Comparison of ENCODE assay signal across 9 cellular contexts in genomic region chr6:36642913-36643817, GRCh38. TPM values are rescaled to one million over a fixed set of nuclear protein-coding genes. Genes with fewer than 3 reads are reported as not detected.
DNase-seq lines count a peak whose midpoint lies in the region; ATAC-seq lines count a peak whose summit lies in the region.
"Had no signal": no experiment of that assay in that cellular context is flagged by ENCODE, and none has a peak within 500 bp of the region (broad histone marks: within the 10 kb centered on the region; RNA-seq: fewer than 3 reads in every experiment).

No MANE protein-coding gene starts in this region.

- DNase-seq in G401 (ENCODE audit: low spot score), result peak; percentile 15
- DNase-seq in T1000 (lab: John Stamatoyannopoulos, UW), result peak; percentile 72
- peak; percentile 88 for DNase-seq in Right ventricle myocardium inferior (ENCODE audit: missing footprints)
- DNase-seq in renal cortical epithelial cell (ENCODE audit: low read depth), result peak; percentile 90
- no peak for DNase-seq in NCI-H2107 (lab: John Stamatoyannopoulos, UW)
- DNase-seq in KBM-7, result no peak
- no peak for DNase-seq in NOMO-1 treated with dmso at 0.1 percent for 144 hours (lab: John Stamatoyannopoulos, UW; ENCODE audit: unreplicated experiment)

- in situ Hi-C loops in G401 (cut with HindIII; ENCODE audit: low sequenced_read_pairs) (no loop called here), KBM-7 (cut with MboI; ENCODE audit: low pct_unique_long_range_greater_than_20kb, low sequenced_read_pairs) (no loop called here)

- ATAC-seq in Right ventricle myocardium inferior, result peak; percentile 80
- no peak for ATAC-seq in HG02938 (IDR thresholded peaks at IDR 0.05; ENCODE audit: unreplicated experiment)

- intact Hi-C loops in Right ventricle myocardium inferior (cut with DNase I), result no loop called here

RNA-seq across cellular contexts. Expression of gene CDKN1A, which starts 35.3 kb away (rescaled TPM):
- total RNA-seq in G401 (2014; rRNA removed; shearing (Covaris generic)), result 105 and 117 TPM in 2 replicates
- total RNA-seq in Right ventricle myocardium inferior, result 63.8 TPM
- 343 and 516 TPM in 2 replicates for total RNA-seq in renal cortical epithelial cell

RNA-seq across cellular contexts. Expression of gene SRSF3, which starts 49.0 kb away (rescaled TPM):
- total RNA-seq in G401 (2014; rRNA removed; shearing (Covaris generic)), result 342 and 464 TPM in 2 replicates
- 119 TPM for total RNA-seq in Right ventricle myocardium inferior
- total RNA-seq in renal cortical epithelial cell, result 182 and 305 TPM in 2 replicates

RNA-seq across cellular contexts. Expression of gene RAB44, which starts 54.5 kb away (rescaled TPM):
- total RNA-seq in G401 (2014; rRNA removed; shearing (Covaris generic)), result 0.06 TPM in 1 of 2 replicates, not detected in the other
- total RNA-seq in Right ventricle myocardium inferior, result 0.08 TPM
- not detected in 2 replicates for total RNA-seq in renal cortical epithelial cell
- total RNA-seq: neural crest cell had no signal

Comparison
In these comparisons a context has a peak if more than half of its experiments do, and no peak if none do; other contexts are left out.
1. DNase-seq: peak in G401 (single experiment), T1000 (single experiment), Right ventricle myocardium inferior (single experiment) and renal cortical epithelial cell (single experiment); none in NCI-H2107 (single experiment), KBM-7 (single experiment) and NOMO-1 treated with dmso at 0.1 percent for 144 hours (single experiment).